Comparison of ENCODE assay signal across 1 cellular context in genomic region chr17:10729334-10730193, GRCh38.
A peak's percentile ranks its signal among the peaks of the same experiment; 100 is the strongest.
TF ChIP-seq lines count a peak whose summit lies in the region.

Gene TMEM220 (minus strand): TSS chr17:10730023. CDS start chr17:10729851, 172 bp downstream.

TF ChIP-seq in HepG2, 621 proteins besides CTCF, POLR2A, EP300 and RAD21 (continued from another document and continues in another):
- TF ChIP-seq ZFX (CRISPR knock-in tag; IDR thresholded peaks at IDR 0.05; ENCODE audit: low read depth) (peak; percentile 91), ZBTB7A (CRISPR knock-in tag; IDR thresholded peaks at IDR 0.05) (peak; percentile 92), MAX (IDR thresholded peaks at IDR 0.05) (peak; percentile 90), AHR (CRISPR knock-in tag; IDR thresholded peaks at IDR 0.05) (peak; percentile 79; the same call in 1 of the 2 replicates), ZNF678 (CRISPR knock-in tag; IDR thresholded peaks at IDR 0.05) (0 out of 2 replicates have a peak, but pooled peaks have one; percentile 46), CBX5 (CRISPR knock-in tag; IDR thresholded peaks at IDR 0.05; ENCODE audit: borderline replicate concordance) (peak; percentile 68; the same call in 1 of the 2 replicates), SKIL (CRISPR knock-in tag; IDR thresholded peaks at IDR 0.05; ENCODE audit: borderline replicate concordance) (no peak), ZNF383 (CRISPR knock-in tag; IDR thresholded peaks at IDR 0.05; ENCODE audit: borderline replicate concordance) (no peak), JUN (CRISPR knock-in tag; IDR thresholded peaks at IDR 0.05) (no peak), ZBTB39 (CRISPR knock-in tag; IDR thresholded peaks at IDR 0.05) (no peak), PRPF4 (IDR thresholded peaks at IDR 0.05; ENCODE audit: low read depth, low read length, poor library complexity, severe bottlenecking) (no peak), CCDC6 (CRISPR knock-in tag; IDR thresholded peaks at IDR 0.05) (no peak), SNAPC2 (CRISPR knock-in tag; IDR thresholded peaks at IDR 0.05) (peak; percentile 26; the same call in 1 of the 2 replicates), LBX2 (CRISPR knock-in tag; IDR thresholded peaks at IDR 0.05; ENCODE audit: borderline replicate concordance) (peak; percentile 78; the same call in 1 of the 2 replicates), THAP11 (CRISPR knock-in tag; IDR thresholded peaks at IDR 0.05) (peak; percentile 69), SOX13 (IDR thresholded peaks at IDR 0.05) (no peak), SOX13 (CRISPR knock-in tag; conservative IDR thresholded peaks at IDR 0.05 in 1 of 2, IDR thresholded peaks at IDR 0.05 in 1 of 2) (peak in 1 of 2 experiments; percentile 9; a peak in 1 of 4 replicates), SALL2 (CRISPR knock-in tag; IDR thresholded peaks at IDR 0.05) (peak; percentile 80; the same call in 1 of the 2 replicates), TCF12 (IDR thresholded peaks at IDR 0.05) (no peak), TCF12 (CRISPR knock-in tag; IDR thresholded peaks at IDR 0.05) (no peak), ZNF160 (CRISPR knock-in tag; IDR thresholded peaks at IDR 0.05) (peak; percentile 30; the same call in 1 of the 2 replicates), ARID5B (CRISPR knock-in tag; IDR thresholded peaks at IDR 0.05) (peak; percentile 79; the same call in 1 of the 2 replicates), RORA (CRISPR knock-in tag; IDR thresholded peaks at IDR 0.05) (no peak), FOXC1 (CRISPR knock-in tag; IDR thresholded peaks at IDR 0.05; ENCODE audit: borderline replicate concordance) (peak; percentile 68; the same call in 1 of the 2 replicates), THRA (CRISPR knock-in tag; IDR thresholded peaks at IDR 0.05; ENCODE audit: borderline replicate concordance) (peak; percentile 59), ZBED4 (CRISPR knock-in tag; IDR thresholded peaks at IDR 0.05; ENCODE audit: borderline replicate concordance) (peak; percentile 70; the same call in 1 of the 2 replicates), ELK4 (CRISPR knock-in tag; IDR thresholded peaks at IDR 0.05; ENCODE audit: borderline replicate concordance) (no peak), ZNF503 (CRISPR knock-in tag; IDR thresholded peaks at IDR 0.05) (no peak), PLRG1 (conservative IDR thresholded peaks at IDR 0.05) (no peak), NR3C1 (CRISPR knock-in tag; IDR thresholded peaks at IDR 0.05) (no peak), TFDP2 (CRISPR knock-in tag; IDR thresholded peaks at IDR 0.05) (peak; percentile 78), ZNF513 (CRISPR knock-in tag; conservative IDR thresholded peaks at IDR 0.05) (no peak), HDAC1 (CRISPR knock-in tag; IDR thresholded peaks at IDR 0.05) (peak; percentile 66), ZNF367 (CRISPR knock-in tag; IDR thresholded peaks at IDR 0.05; ENCODE audit: borderline replicate concordance) (no peak), ZNF124 (CRISPR knock-in tag; IDR thresholded peaks at IDR 0.05) (0 out of 2 replicates have a peak, but pooled peaks have one; percentile 30), RBFOX2 (IDR thresholded peaks at IDR 0.05; ENCODE audit: low read depth, low read length) (peak; percentile 85), THAP8 (CRISPR knock-in tag; IDR thresholded peaks at IDR 0.05; ENCODE audit: borderline replicate concordance) (no peak), TARDBP (CRISPR knock-in tag; IDR thresholded peaks at IDR 0.05) (peak; percentile 61)
